2 cellular contexts compared by ENCODE assay signal in the genomic region with DNA sequence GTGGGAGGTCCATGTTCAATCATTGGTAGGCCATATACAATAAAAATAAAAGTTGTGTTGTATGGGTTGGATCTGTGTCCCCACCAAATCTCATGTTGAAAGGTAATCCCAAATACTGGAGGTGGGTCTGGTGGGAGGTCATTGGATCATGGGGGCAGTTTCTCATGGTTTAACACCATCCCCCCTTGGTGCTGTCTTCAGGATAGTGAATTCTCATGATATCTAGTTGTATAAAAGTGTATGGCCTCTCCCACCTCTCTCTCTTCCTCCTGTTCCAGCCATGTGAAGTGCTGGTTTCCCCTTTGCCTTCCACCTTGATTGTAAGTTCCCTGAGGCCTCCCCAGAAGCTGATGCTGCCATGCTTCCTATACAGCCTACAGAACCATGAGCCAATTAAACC.
TF ChIP-seq lines count a peak whose summit lies in the region.

No MANE protein-coding gene starts in this region.

TF ChIP-seq in IMR-90, 13 proteins besides CTCF, POLR2A, EP300 and RAD21:
- TF ChIP-seq USF2 (IDR thresholded peaks at IDR 0.05; ENCODE audit: low read depth, low read length) = no peak
- TF ChIP-seq, protein P1, sequence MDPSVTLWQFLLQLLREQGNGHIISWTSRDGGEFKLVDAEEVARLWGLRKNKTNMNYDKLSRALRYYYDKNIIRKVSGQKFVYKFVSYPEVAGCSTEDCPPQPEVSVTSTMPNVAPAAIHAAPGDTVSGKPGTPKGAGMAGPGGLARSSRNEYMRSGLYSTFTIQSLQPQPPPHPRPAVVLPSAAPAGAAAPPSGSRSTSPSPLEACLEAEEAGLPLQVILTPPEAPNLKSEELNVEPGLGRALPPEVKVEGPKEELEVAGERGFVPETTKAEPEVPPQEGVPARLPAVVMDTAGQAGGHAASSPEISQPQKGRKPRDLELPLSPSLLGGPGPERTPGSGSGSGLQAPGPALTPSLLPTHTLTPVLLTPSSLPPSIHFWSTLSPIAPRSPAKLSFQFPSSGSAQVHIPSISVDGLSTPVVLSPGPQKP (IDR thresholded peaks at IDR 0.05; ENCODE audit: borderline replicate concordance, low read depth, low read length) = no peak
- no peak for TF ChIP-seq NFE2L2 (IDR thresholded peaks at IDR 0.05; ENCODE audit: low read depth, low read length)
- TF ChIP-seq RCOR1 (IDR thresholded peaks at IDR 0.05; ENCODE audit: insufficient replicate concordance, low read length) = no peak
- no peak for TF ChIP-seq SMC3 (IDR thresholded peaks at IDR 0.05; ENCODE audit: low read depth, low read length)
- TF ChIP-seq BHLHE40 (IDR thresholded peaks at IDR 0.05; ENCODE audit: low read depth, low read length) = no peak
- TF ChIP-seq MAZ (IDR thresholded peaks at IDR 0.05; ENCODE audit: borderline replicate concordance, low read depth, low read length) = no peak
- TF ChIP-seq RFX5 (IDR thresholded peaks at IDR 0.05; ENCODE audit: low read depth, low read length) = no peak
- no peak for TF ChIP-seq MXI1 (IDR thresholded peaks at IDR 0.05; ENCODE audit: borderline replicate concordance, low read depth, low read length)
- no peak for TF ChIP-seq MAFK (IDR thresholded peaks at IDR 0.05; ENCODE audit: low read depth, low read length)
- no peak for TF ChIP-seq FOS (IDR thresholded peaks at IDR 0.05; ENCODE audit: low read depth, low read length)
- no peak for TF ChIP-seq CEBPB (IDR thresholded peaks at IDR 0.05; ENCODE audit: low read depth, low read length)
- no peak for TF ChIP-seq CHD1 (IDR thresholded peaks at IDR 0.05; ENCODE audit: low read depth, low read length)

TF ChIP-seq in K562, 482 proteins besides CTCF, POLR2A, EP300 and RAD21:
- TF ChIP-seq ERF (CRISPR knock-in tag; IDR thresholded peaks at IDR 0.05) (no peak), ZNF79 (CRISPR knock-in tag; IDR thresholded peaks at IDR 0.05; ENCODE audit: low read depth) (no peak), GATAD2B (IDR thresholded peaks at IDR 0.05; ENCODE audit: borderline replicate concordance) (no peak), ZNF766 (CRISPR knock-in tag; conservative IDR thresholded peaks at IDR 0.05) (0 out of 2 replicates have a peak, but pooled peaks have one; percentile 59), ZEB2 (IDR thresholded peaks at IDR 0.05) (no peak)
- TF ChIP-seq, protein P2, sequence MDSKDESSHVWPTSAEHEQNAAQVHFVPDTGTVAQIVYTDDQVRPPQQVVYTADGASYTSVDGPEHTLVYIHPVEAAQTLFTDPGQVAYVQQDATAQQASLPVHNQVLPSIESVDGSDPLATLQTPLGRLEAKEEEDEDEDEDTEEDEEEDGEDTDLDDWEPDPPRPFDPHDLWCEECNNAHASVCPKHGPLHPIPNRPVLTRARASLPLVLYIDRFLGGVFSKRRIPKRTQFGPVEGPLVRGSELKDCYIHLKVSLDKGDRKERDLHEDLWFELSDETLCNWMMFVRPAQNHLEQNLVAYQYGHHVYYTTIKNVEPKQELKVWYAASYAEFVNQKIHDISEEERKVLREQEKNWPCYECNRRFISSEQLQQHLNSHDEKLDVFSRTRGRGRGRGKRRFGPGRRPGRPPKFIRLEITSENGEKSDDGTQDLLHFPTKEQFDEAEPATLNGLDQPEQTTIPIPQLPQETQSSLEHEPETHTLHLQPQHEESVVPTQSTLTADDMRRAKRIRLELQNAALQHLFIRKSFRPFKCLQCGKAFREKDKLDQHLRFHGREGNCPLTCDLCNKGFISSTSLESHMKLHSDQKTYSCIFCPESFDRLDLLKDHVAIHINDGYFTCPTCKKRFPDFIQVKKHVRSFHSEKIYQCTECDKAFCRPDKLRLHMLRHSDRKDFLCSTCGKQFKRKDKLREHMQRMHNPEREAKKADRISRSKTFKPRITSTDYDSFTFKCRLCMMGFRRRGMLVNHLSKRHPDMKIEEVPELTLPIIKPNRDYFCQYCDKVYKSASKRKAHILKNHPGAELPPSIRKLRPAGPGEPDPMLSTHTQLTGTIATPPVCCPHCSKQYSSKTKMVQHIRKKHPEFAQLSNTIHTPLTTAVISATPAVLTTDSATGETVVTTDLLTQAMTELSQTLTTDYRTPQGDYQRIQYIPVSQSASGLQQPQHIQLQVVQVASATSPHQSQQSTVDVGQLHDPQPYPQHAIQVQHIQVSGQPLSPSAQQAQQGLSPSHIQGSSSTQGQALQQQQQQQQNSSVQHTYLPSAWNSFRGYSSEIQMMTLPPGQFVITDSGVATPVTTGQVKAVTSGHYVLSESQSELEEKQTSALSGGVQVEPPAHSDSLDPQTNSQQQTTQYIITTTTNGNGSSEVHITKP (IDR thresholded peaks at IDR 0.05; ENCODE audit: partially characterized antibody) = peak; percentile 88
- TF ChIP-seq, protein P3, sequence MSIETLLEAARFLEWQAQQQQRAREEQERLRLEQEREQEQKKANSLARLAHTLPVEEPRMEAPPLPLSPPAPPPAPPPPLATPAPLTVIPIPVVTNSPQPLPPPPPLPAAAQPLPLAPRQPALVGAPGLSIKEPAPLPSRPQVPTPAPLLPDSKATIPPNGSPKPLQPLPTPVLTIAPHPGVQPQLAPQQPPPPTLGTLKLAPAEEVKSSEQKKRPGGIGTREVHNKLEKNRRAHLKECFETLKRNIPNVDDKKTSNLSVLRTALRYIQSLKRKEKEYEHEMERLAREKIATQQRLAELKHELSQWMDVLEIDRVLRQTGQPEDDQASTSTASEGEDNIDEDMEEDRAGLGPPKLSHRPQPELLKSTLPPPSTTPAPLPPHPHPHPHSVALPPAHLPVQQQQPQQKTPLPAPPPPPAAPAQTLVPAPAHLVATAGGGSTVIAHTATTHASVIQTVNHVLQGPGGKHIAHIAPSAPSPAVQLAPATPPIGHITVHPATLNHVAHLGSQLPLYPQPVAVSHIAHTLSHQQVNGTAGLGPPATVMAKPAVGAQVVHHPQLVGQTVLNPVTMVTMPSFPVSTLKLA (conservative IDR thresholded peaks at IDR 0.05) = no peak
